In the genomic region with DNA sequence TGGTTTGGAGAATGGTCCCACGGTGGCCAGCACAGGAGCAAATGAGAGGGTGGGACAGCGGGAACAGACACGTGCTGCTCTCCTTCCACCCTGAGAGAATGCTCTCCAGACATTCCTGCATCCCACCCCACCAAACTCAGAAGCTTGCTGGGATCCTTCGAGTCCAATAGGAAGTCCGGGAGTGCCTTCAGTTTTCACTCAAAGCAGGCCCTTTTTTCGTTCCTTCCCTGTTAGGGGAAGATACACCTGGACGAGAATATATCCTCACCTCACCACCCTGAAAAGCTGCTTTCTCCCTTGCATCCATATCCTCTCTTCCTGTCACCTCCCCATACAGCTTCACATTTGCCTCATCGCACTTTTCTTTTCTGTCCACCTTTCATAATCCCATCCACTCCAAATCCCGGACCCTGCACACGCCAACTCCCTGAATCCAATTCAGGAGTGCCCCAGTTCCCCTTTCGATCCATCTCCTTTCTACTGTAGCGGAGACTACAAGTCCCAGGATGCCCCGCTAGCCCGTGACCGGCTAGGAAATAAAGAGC, we compare ENCODE assay signal across 8 cellular contexts. TPM values are rescaled to one million over a fixed set of nuclear protein-coding genes. Genes with fewer than 3 reads are reported as not detected.
DNase-seq lines count a peak whose midpoint lies in the region; ATAC-seq and TF ChIP-seq lines count a peak whose summit lies in the region.

No MANE protein-coding gene starts in this region.

- peaks cover 9% of the 10 kb centered on the region for H3F3A ChIP-seq in MM.1S (ENCODE audit: insufficient read depth, low read length)

- H3K4me3 ChIP-seq in MM.1S (ENCODE audit: low read length) (peak overlapping the region; percentile 76), ectodermal cell (ENCODE audit: insufficient read depth, low read depth, low read length) (peak overlapping the region; percentile 93), osteoblast (ENCODE audit: insufficient read depth, low read length) (peak overlapping the region; percentile 84)

- H3K9ac ChIP-seq in ES-I3 (ENCODE audit: low read depth, low read length) = peak overlapping the region; percentile 68
- peak overlapping the region; percentile 97 for H3K9ac ChIP-seq in MM.1S (ENCODE audit: low read length)

- no peaks in the 10 kb centered on the region for H3K36me3 ChIP-seq in ES-I3 (ENCODE audit: insufficient read depth, low read length)
- no peaks in the 10 kb centered on the region for H3K36me3 ChIP-seq in MM.1S (replicated peaks; ENCODE audit: insufficient read depth, low read length)
- no peaks in the 10 kb centered on the region for H3K36me3 ChIP-seq in ectodermal cell (ENCODE audit: control insufficient read depth, insufficient read depth, low read length)
- no peaks in the 10 kb centered on the region for H3K36me3 ChIP-seq in osteoblast (ENCODE audit: insufficient read depth, low read length)

- H3K9me2 ChIP-seq in MM.1S (replicated peaks; ENCODE audit: insufficient read depth, low read length) = no peaks in the 10 kb centered on the region

- H2AFZ ChIP-seq in MM.1S (ENCODE audit: low read length) = peak overlapping the region; percentile 61; the same call in 1 of the 2 replicates
- peak overlapping the region; percentile 79 for H2AFZ ChIP-seq in osteoblast (ENCODE audit: low read length)

- H3K9me3 ChIP-seq in ES-I3 (ENCODE audit: control insufficient read depth, insufficient read depth, low read length) (no peaks in the 10 kb centered on the region), MM.1S (replicated peaks; ENCODE audit: insufficient read depth, low read length) (no peaks in the 10 kb centered on the region), ectodermal cell (ENCODE audit: control insufficient read depth, low read length) (no peaks in the 10 kb centered on the region), osteoblast (ENCODE audit: low read depth, low read length) (no peaks in the 10 kb centered on the region)

- WGBS in ectodermal cell, 2 experiments = 3 to 4% methylated on average over 15 of the region's 15 CpGs

- no peaks in the 10 kb centered on the region for H3K79me2 ChIP-seq in MM.1S (ENCODE audit: low read length)
- H3K79me2 ChIP-seq in osteoblast (ENCODE audit: insufficient read depth, low read length) = no peaks in the 10 kb centered on the region

- H3K27ac ChIP-seq in MM.1S (ENCODE audit: low read length) (peak overlapping the region; percentile 95; the same call in 1 of the 2 replicates), ectodermal cell (ENCODE audit: insufficient read depth, low read depth, low read length, poor library complexity, severe bottlenecking) (peak overlapping the region; percentile 100), osteoblast (ENCODE audit: low read depth, low read length) (peak overlapping the region; percentile 98)

- H3K4me2 ChIP-seq in MM.1S (ENCODE audit: low read depth, low read length) (peak overlapping the region; percentile 89), osteoblast (ENCODE audit: insufficient read depth, low read length) (peak overlapping the region; percentile 89)

- DNase-seq in MM.1S (no peak), osteoblast (ENCODE audit: insufficient read length, low spot score, missing footprints) (peak; percentile 63), OCI-M2 (lab: John Stamatoyannopoulos, UW; ENCODE audit: unreplicated experiment) (no peak)

- H4K20me1 ChIP-seq in MM.1S (ENCODE audit: insufficient read depth, low read length) (no peaks in the 10 kb centered on the region), osteoblast (ENCODE audit: insufficient read depth, low read length) (no peaks in the 10 kb centered on the region)

- H3K27me3 ChIP-seq in MM.1S (replicated peaks; ENCODE audit: insufficient read depth, low read length) (no peaks in the 10 kb centered on the region), ectodermal cell (ENCODE audit: control insufficient read depth, insufficient read depth, low read length, poor library complexity, severe bottlenecking) (no peaks in the 10 kb centered on the region), osteoblast (ENCODE audit: insufficient read depth, low read length) (peaks cover 6% of the 10 kb centered on the region)

- ATAC-seq in GM18517 (IDR thresholded peaks at IDR 0.05; ENCODE audit: unreplicated experiment) (no peak), HG03045 (IDR thresholded peaks at IDR 0.05; ENCODE audit: unreplicated experiment) (no peak), GM19035 (IDR thresholded peaks at IDR 0.05; ENCODE audit: unreplicated experiment) (no peak)

- H3K4me1 ChIP-seq in ES-I3 (ENCODE audit: insufficient read depth, low read length) (peaks cover 34% of the 10 kb centered on the region), MM.1S (ENCODE audit: low read length) (peaks cover 34% of the 10 kb centered on the region), ectodermal cell (ENCODE audit: control insufficient read depth, insufficient read depth, low read length) (peaks cover 40% of the 10 kb centered on the region), osteoblast (ENCODE audit: insufficient read depth, low read length) (peaks cover 42% of the 10 kb centered on the region)

- TF ChIP-seq CTCF in MM.1S (IDR thresholded peaks at IDR 0.05; ENCODE audit: low read length) (no peak), osteoblast (IDR thresholded peaks at IDR 0.05; ENCODE audit: extremely low read depth, low read depth, low read length) (no peak)

RNA-seq across cellular contexts. Expression of a gene that starts 2.4 kb away (rescaled TPM):
- polyA plus RNA-seq in ectodermal cell (2013, experiment 1 of 4) = 1.3 TPM
- 2.3 TPM for polyA plus RNA-seq in ectodermal cell (2013, experiment 2 of 4)
- 1.7 TPM for polyA plus RNA-seq in ectodermal cell (2013, experiment 3 of 4)
- 2.3 TPM for polyA plus RNA-seq in ectodermal cell (2013, experiment 4 of 4)
- not detected in 2 replicates for total RNA-seq in osteoblast

RNA-seq across cellular contexts. Expression of a gene that starts 4.8 kb away (rescaled TPM):
- 132 TPM for polyA plus RNA-seq in ectodermal cell (2013, experiment 1 of 4)
- 131 TPM for polyA plus RNA-seq in ectodermal cell (2013, experiment 2 of 4)
- 126 TPM for polyA plus RNA-seq in ectodermal cell (2013, experiment 3 of 4)
- polyA plus RNA-seq in ectodermal cell (2013, experiment 4 of 4) = 141 TPM
- total RNA-seq in osteoblast = 8.3 and 9.4 TPM in 2 replicates

RNA-seq across cellular contexts. Expression of a gene that starts 33.1 kb away (rescaled TPM):
- polyA plus RNA-seq in ectodermal cell (2013, experiment 1 of 4) = 44.4 TPM
- polyA plus RNA-seq in ectodermal cell (2013, experiment 2 of 4) = 53.2 TPM
- polyA plus RNA-seq in ectodermal cell (2013, experiment 3 of 4) = 38.2 TPM
- 46.4 TPM for polyA plus RNA-seq in ectodermal cell (2013, experiment 4 of 4)
- 33.3 and 35.4 TPM in 2 replicates for total RNA-seq in osteoblast

RNA-seq across cellular contexts. Expression of a gene that starts 45.6 kb away (rescaled TPM):
- polyA plus RNA-seq in ectodermal cell (2013, experiment 1 of 4) = not detected
- polyA plus RNA-seq in ectodermal cell (2013, experiment 2 of 4) = not detected
- not detected for polyA plus RNA-seq in ectodermal cell (2013, experiment 3 of 4)
- not detected for polyA plus RNA-seq in ectodermal cell (2013, experiment 4 of 4)
- not detected in 2 replicates for total RNA-seq in osteoblast

RNA-seq across cellular contexts. Expression of a gene that starts 52.6 kb away (rescaled TPM):
- not detected for polyA plus RNA-seq in ectodermal cell (2013, experiment 1 of 4)
- not detected for polyA plus RNA-seq in ectodermal cell (2013, experiment 2 of 4)
- polyA plus RNA-seq in ectodermal cell (2013, experiment 3 of 4) = not detected
- not detected for polyA plus RNA-seq in ectodermal cell (2013, experiment 4 of 4)
- not detected in 2 replicates for total RNA-seq in osteoblast
